In the genomic region with DNA sequence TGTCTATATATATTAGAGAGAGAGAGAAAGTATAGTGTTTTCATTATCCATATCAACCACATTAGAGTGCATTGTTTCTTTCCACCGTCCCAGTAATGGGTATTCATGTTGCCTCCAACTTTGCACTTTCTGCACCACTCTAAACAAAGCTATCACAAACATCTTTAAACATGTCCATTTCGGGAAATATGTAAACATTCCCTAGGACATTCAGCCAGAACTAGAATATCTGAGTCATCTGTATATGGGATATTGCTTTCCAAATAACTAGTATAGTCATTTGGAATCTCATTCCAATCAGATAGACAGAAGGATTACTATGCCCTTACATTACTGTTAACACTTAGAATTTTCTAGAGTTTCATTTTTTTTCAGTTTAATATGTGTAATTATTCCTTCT, we compare ENCODE assay signal across 17 cellular contexts.
A peak's percentile ranks its signal among the peaks of the same experiment; 100 is the strongest.
DNase-seq lines count a peak whose midpoint lies in the region; ATAC-seq, FAIRE-seq and TF ChIP-seq lines count a peak whose summit lies in the region.
"Had no signal": no experiment of that assay in that cellular context is flagged by ENCODE, and none has a peak within 500 bp of the region (broad histone marks: within the 10 kb centered on the region; RNA-seq: fewer than 3 reads in every experiment).

No MANE protein-coding gene starts in this region.

- ATAC-seq in PC-3: peak; percentile 99
- no peak for ATAC-seq in gastroesophageal sphincter
- no peak for ATAC-seq in GM18870 (IDR thresholded peaks at IDR 0.05; ENCODE audit: unreplicated experiment)
- ATAC-seq: HepG2 had no signal

- H3K79me2 ChIP-seq in PC-3 (ENCODE audit: low read length) (no peaks in the 10 kb centered on the region), endothelial cell of umbilical vein (ENCODE audit: control insufficient read depth, insufficient read depth, low read length) (no peaks in the 10 kb centered on the region)

- H3K4me2 ChIP-seq in PC-3 (ENCODE audit: low read length): no peak overlapping the region
- H3K4me2 ChIP-seq in endothelial cell of umbilical vein (ENCODE audit: insufficient read depth, low read length): no peak overlapping the region
- H3K4me2 ChIP-seq: BLaER1 treated with 17β-estradiol and CSF1 and Interleukin-3, amounts not matched to agents 10 nM and 100 nM had no signal

- DNase-seq in AG08396 (ENCODE audit: low spot score) (peak; percentile 13), PC-3 (peak; percentile 48), endothelial cell of umbilical vein (ENCODE audit: low read depth, low spot score) (peak; percentile 11), glomerular endothelial cell (ENCODE audit: extremely low read depth, low read depth, low spot score) (peak; percentile 12), cerebellum (ENCODE audit: low spot score) (no peak)
- DNase-seq in activated naive CD4-positive, alpha-beta T cell treated with Interleukin-2 at 50 U/mL for 16 hours: no peak
- DNase-seq: MV-4-11, NCI-H1436, NCI-H2081 treated with DMSO at 0.1 percent for 48 hours, NCI-H2227 treated with DMSO at 0.1 percent for 48 hours, NCI-H526 had no signal

- no peaks in the 10 kb centered on the region for H4K20me1 ChIP-seq in PC-3 (ENCODE audit: low read length)
- H4K20me1 ChIP-seq in endothelial cell of umbilical vein (replicated peaks; ENCODE audit: control insufficient read depth, extremely low read depth, insufficient read depth, low read length): no peaks in the 10 kb centered on the region
- H4K20me1 ChIP-seq: BLaER1 treated with 17β-estradiol and CSF1 and Interleukin-3, amounts not matched to agents 10 nM and 100 nM had no signal

- H3K4me3 ChIP-seq in PC-3 (ENCODE audit: low read length): no peak overlapping the region
- H3K4me3 ChIP-seq in endothelial cell of umbilical vein (replicated peaks in 1 of 3; ENCODE audit: insufficient read depth in 1 of 3, low read depth in 1 of 3, low read length in 3 of 3): no peak overlapping the region
- H3K4me3 ChIP-seq in gastroesophageal sphincter: no peak overlapping the region
- H3K4me3 ChIP-seq: BLaER1 treated with 17β-estradiol and CSF1 and Interleukin-3, amounts not matched to agents 10 nM and 100 nM; SK-N-MC had no signal

- CTCF ChIA-PET in PC-3 (lab: Charles Lee) (no interaction called here), endothelial cell of umbilical vein (lab: Charles Lee) (no interaction called here)

- dilution Hi-C loops in endothelial cell of umbilical vein (cut with MboI; ENCODE audit: extremely low pct_ligation_motif_present, low sequenced_read_pairs): no loop called here

- 25 to 38% methylated on average over 2 of the region's 2 CpGs for WGBS in gastroesophageal sphincter (ENCODE audit: low coverage in 1 of 2), 2 donors

- no peaks in the 10 kb centered on the region for H3K9me1 ChIP-seq in endothelial cell of umbilical vein (replicated peaks; ENCODE audit: control insufficient read depth, extremely low read depth, insufficient read depth, low read length)

- TF ChIP-seq POLR2A in endothelial cell of umbilical vein (IDR thresholded peaks at IDR 0.05; ENCODE audit: low read depth, low read length) (no peak), gastroesophageal sphincter (IDR thresholded peaks at IDR 0.05) (no peak)

- H3K9me3 ChIP-seq in PC-3 (ENCODE audit: low read length): no peaks in the 10 kb centered on the region
- no peaks in the 10 kb centered on the region for H3K9me3 ChIP-seq in endothelial cell of umbilical vein (replicated peaks; ENCODE audit: control insufficient read depth, insufficient read depth, low read length)
- H3K9me3 ChIP-seq in gastroesophageal sphincter: no peaks in the 10 kb centered on the region
- H3K9me3 ChIP-seq: BLaER1 treated with 17β-estradiol and CSF1 and Interleukin-3, amounts not matched to agents 10 nM and 100 nM had no signal

- H3K9ac ChIP-seq in PC-3 (ENCODE audit: low read length) (no peak overlapping the region), endothelial cell of umbilical vein (replicated peaks; ENCODE audit: extremely low read depth, insufficient read depth, low read length) (no peak overlapping the region)
- H3K9ac ChIP-seq: BLaER1 treated with 17β-estradiol and CSF1 and Interleukin-3, amounts not matched to agents 10 nM and 100 nM had no signal

- TF ChIP-seq CTCF in PC-3 (conservative IDR thresholded peaks at IDR 0.05; ENCODE audit: low read depth, low read length) (no peak), endothelial cell of umbilical vein (IDR thresholded peaks at IDR 0.05; ENCODE audit: extremely low read depth in 1 of 2, insufficient read depth in 1 of 2, low read depth in 1 of 2, low read length in 2 of 2) (no peak), gastroesophageal sphincter (IDR thresholded peaks at IDR 0.05) (no peak)

- intact Hi-C loops in PC-3 (cut with micrococcal nuclease): no loop called here
- intact Hi-C loops in endothelial cell of umbilical vein (cut with micrococcal nuclease): no loop called here

- no peaks in the 10 kb centered on the region for H3K36me3 ChIP-seq in PC-3 (ENCODE audit: low read depth, low read length)
- no peaks in the 10 kb centered on the region for H3K36me3 ChIP-seq in endothelial cell of umbilical vein (ENCODE audit: control insufficient read depth in 2 of 2, extremely low read depth in 1 of 2, insufficient read depth in 2 of 2, low read length in 2 of 2)
- H3K36me3 ChIP-seq in gastroesophageal sphincter: no peaks in the 10 kb centered on the region
- H3K36me3 ChIP-seq: BLaER1 treated with 17β-estradiol and CSF1 and Interleukin-3, amounts not matched to agents 10 nM and 100 nM had no signal

- H2AFZ ChIP-seq in PC-3 (ENCODE audit: low read length) (no peak overlapping the region), endothelial cell of umbilical vein (ENCODE audit: low read depth, low read length) (peak overlapping the region; percentile 38)

- no peak for TF ChIP-seq EP300 in gastroesophageal sphincter (IDR thresholded peaks at IDR 0.05)

- no peaks in the 10 kb centered on the region for H3F3A ChIP-seq in PC-3 (ENCODE audit: low read length, unreplicated experiment)

- no peaks in the 10 kb centered on the region for H3K9me2 ChIP-seq in PC-3 (replicated peaks; ENCODE audit: low read length)

- BruUV-seq in PC-3 (replicated peaks; lab: Mats Ljungman, UMichigan) (no TSS peak), endothelial cell of umbilical vein (replicated peaks; lab: Mats Ljungman, UMichigan) (no TSS peak)

- peaks cover 4% of the 10 kb centered on the region; the same call in 1 of the 2 replicates for H3K4me1 ChIP-seq in PC-3 (ENCODE audit: insufficient read depth, low read length)
- peaks cover 2% of the 10 kb centered on the region for H3K4me1 ChIP-seq in endothelial cell of umbilical vein (ENCODE audit: control insufficient read depth, extremely low read depth, insufficient read depth, low read length)
- H3K4me1 ChIP-seq in gastroesophageal sphincter: no peaks in the 10 kb centered on the region
- H3K4me1 ChIP-seq: BLaER1 treated with 17β-estradiol and CSF1 and Interleukin-3, amounts not matched to agents 10 nM and 100 nM had no signal

- FAIRE-seq in endothelial cell of umbilical vein (lab: Jason Lieb, UNC): no peak
- FAIRE-seq: H54, HepG2 had no signal

- no peak overlapping the region for H3K27ac ChIP-seq in PC-3 (ENCODE audit: low read length)
- no peak overlapping the region for H3K27ac ChIP-seq in endothelial cell of umbilical vein (ENCODE audit: insufficient read depth, low read depth, low read length)
- H3K27ac ChIP-seq in gastroesophageal sphincter: no peak overlapping the region
- H3K27ac ChIP-seq: BLaER1 treated with 17β-estradiol and CSF1 and Interleukin-3, amounts not matched to agents 10 nM and 100 nM; SK-N-MC had no signal

- H3K27me3 ChIP-seq in PC-3 (ENCODE audit: low read length) (no peaks in the 10 kb centered on the region), endothelial cell of umbilical vein (ENCODE audit: control insufficient read depth in 2 of 2, insufficient read depth in 2 of 2, low read length in 2 of 2) (no peaks in the 10 kb centered on the region), gastroesophageal sphincter (no peaks in the 10 kb centered on the region)
- H3K27me3 ChIP-seq: BLaER1 treated with 17β-estradiol and CSF1 and Interleukin-3, amounts not matched to agents 10 nM and 100 nM had no signal

- POLR2A ChIA-PET in PC-3 (lab: Charles Lee; ENCODE audit: unreplicated experiment): no interaction called here
- POLR2A ChIA-PET in endothelial cell of umbilical vein (lab: Charles Lee): no interaction called here

TF ChIP-seq in endothelial cell of umbilical vein, 7 proteins besides CTCF, POLR2A, EP300 and RAD21:
- TF ChIP-seq JUN (IDR thresholded peaks at IDR 0.05; ENCODE audit: borderline replicate concordance, insufficient read depth, insufficient read length, low read depth) (no peak), MAX (IDR thresholded peaks at IDR 0.05; ENCODE audit: insufficient read depth, insufficient read length) (no peak), FOS (IDR thresholded peaks at IDR 0.05; ENCODE audit: borderline replicate concordance, insufficient read depth, low read length) (peak; percentile 14), EZH2 (IDR thresholded peaks at IDR 0.05; ENCODE audit: borderline replicate concordance, low read depth, low read length, severe bottlenecking) (no peak), POLR2AphosphoS5 (IDR thresholded peaks at IDR 0.05; ENCODE audit: insufficient read depth, low read depth, low read length) (no peak)

Comparison
In these comparisons a context has a peak if more than half of its experiments do, and no peak if none do; other contexts are left out.
1. DNase-seq: peak in AG08396 (single experiment), PC-3 (single experiment), endothelial cell of umbilical vein (single experiment) and glomerular endothelial cell (single experiment); none in cerebellum (single experiment) and activated naive CD4-positive, alpha-beta T cell treated with Interleukin-2 at 50 U/mL for 16 hours (single experiment).